Comparison of ENCODE assay signal across 8 cellular contexts in the genomic region with DNA sequence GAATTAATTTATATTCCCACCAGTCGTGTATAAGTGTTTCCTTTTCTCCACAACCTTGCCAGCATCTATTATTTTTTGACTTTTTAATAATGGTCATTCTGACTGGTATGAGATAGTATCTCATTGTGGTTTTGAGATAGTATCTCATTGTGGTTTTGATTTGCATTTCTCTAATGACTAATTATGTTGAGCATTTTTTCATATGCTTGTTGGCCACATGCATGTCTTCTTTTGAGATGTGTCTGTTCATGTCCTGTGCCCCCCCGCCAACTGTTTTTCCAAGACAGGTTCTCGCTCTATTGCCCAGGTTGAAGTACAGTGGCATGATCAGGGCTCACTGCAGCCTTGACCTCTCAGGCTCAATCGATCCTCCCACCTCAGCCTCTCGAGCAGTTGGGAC. TPM values are rescaled to one million over a fixed set of nuclear protein-coding genes. Genes with fewer than 3 reads are reported as not detected.
A peak's percentile ranks its signal among the peaks of the same experiment; 100 is the strongest.
DNase-seq lines count a peak whose midpoint lies in the region; ATAC-seq, FAIRE-seq and TF ChIP-seq lines count a peak whose summit lies in the region.
"Not testable (repeated sequence)": the region's sequence is repeated elsewhere in the genome, so short reads cannot be mapped to it uniquely, and the experiment has no call there.

No MANE protein-coding gene starts in this region.

- in situ Hi-C loops in Caki2 (cut with HindIII; ENCODE audit: low pct_unique_long_range_greater_than_20kb, low sequenced_read_pairs); GM12878 (cut with MboI): not testable (repeated sequence)

- H3K4me3 Mint-ChIP-seq in activated T-cell treated with anti-CD3 and anti-CD28 coated beads, Interleukin-2, amount 50 U/mL, for 24 hours, result not testable (repeated sequence)

- peak overlapping the region; percentile 18 for H3K27ac Mint-ChIP-seq in activated T-cell treated with anti-CD3 and anti-CD28 coated beads, Interleukin-2, amount 50 U/mL, for 24 hours

- not testable (repeated sequence) for H3K36me3 ChIP-seq in GM12878 (ENCODE audit: control insufficient read depth in 2 of 2, insufficient read depth in 2 of 2, low read length in 1 of 2)

- WGBS in GM12878 (ENCODE audit: insufficient coverage, insufficient replicate concordance, low lambda C conversion rate, missing lambda C conversion rate), result 12% methylated on average over 5 of the region's 5 CpGs

- TF ChIP-seq RAD21 in GM12878 (IDR thresholded peaks at IDR 0.05; ENCODE audit: insufficient read depth, low read depth, low read length), result not testable (repeated sequence)

- peak overlapping the region; percentile 18 for H3K27ac ChIP-seq in RWPE1
- H3K27ac ChIP-seq in GM12878 (ENCODE audit: control insufficient read depth, insufficient read depth), result not testable (repeated sequence)

- H3K79me2 ChIP-seq in GM12878 (ENCODE audit: control insufficient read depth, insufficient read depth, low read length), result not testable (repeated sequence)

- H3K4me1 ChIP-seq in GM12878 (ENCODE audit: control insufficient read depth, insufficient read depth, low read length), result not testable (repeated sequence)

- not testable (repeated sequence) for H3K27me3 ChIP-seq in GM12878 (replicated peaks in 1 of 2; ENCODE audit: control insufficient read depth in 2 of 2, insufficient read depth in 2 of 2, low read length in 1 of 2)

- POLR2A ChIA-PET in RWPE1 (lab: Yijun Ruan, JAX; ENCODE audit: low non-redundant PET); GM12878 (lab: Charles Lee): not testable (repeated sequence)

- H3K4me2 ChIP-seq in GM12878 (ENCODE audit: control insufficient read depth, insufficient read depth), result peak overlapping the region; percentile 38; the same call in 1 of the 2 replicates

- H4K20me1 ChIP-seq in GM12878 (ENCODE audit: control insufficient read depth, insufficient read depth), result not testable (repeated sequence)

- H3K9me3 ChIP-seq in GM12878 (replicated peaks; ENCODE audit: control insufficient read depth, insufficient read depth, low read length), result not testable (repeated sequence)

- H3K9ac ChIP-seq in GM12878 (ENCODE audit: control insufficient read depth, insufficient read depth, low read length), result not testable (repeated sequence)

- not testable (repeated sequence) for TF ChIP-seq EP300 in GM12878 (IDR thresholded peaks at IDR 0.05; ENCODE audit: borderline replicate concordance in 1 of 2, control insufficient read depth in 1 of 2, low read depth in 2 of 2, low read length in 2 of 2)

- not testable (repeated sequence) for H2AFZ ChIP-seq in GM12878 (ENCODE audit: control insufficient read depth, low read depth, low read length)

- not testable (repeated sequence) for H3K4me3 ChIP-seq in GM12878; fibroblast of villous mesenchyme (ENCODE audit: low read depth, low read length)

- not testable (repeated sequence) for TF ChIP-seq POLR2A in GM12891 (IDR thresholded peaks at IDR 0.05; ENCODE audit: low read depth, low read length); GM12878 (IDR thresholded peaks at IDR 0.05; ENCODE audit: low read depth, low read length)

- FAIRE-seq in GM12891 (lab: Jason Lieb, UNC), result peak; percentile 70
- FAIRE-seq in GM12878 (lab: Jason Lieb, UNC), result peak; percentile 66

- TF ChIP-seq CTCF in RWPE1 (conservative IDR thresholded peaks at IDR 0.05; ENCODE audit: low read depth); GM12878 (IDR thresholded peaks at IDR 0.05 in 2 of 3, conservative IDR thresholded peaks at IDR 0.05 in 1 of 3; ENCODE audit: control insufficient read depth in 2 of 3, extremely low read depth in 1 of 3, insufficient read depth in 1 of 3, low read depth in 3 of 3, low read length in 3 of 3); fibroblast of villous mesenchyme (IDR thresholded peaks at IDR 0.05; ENCODE audit: insufficient read depth, low read depth, low read length): not testable (repeated sequence)

- peak; percentile 29 for DNase-seq in Caki2 (ENCODE audit: low read depth)
- not testable (repeated sequence) for DNase-seq in GM12891 (ENCODE audit: insufficient read length, low spot score); RWPE1 (ENCODE audit: low spot score); activated T-cell treated with anti-CD3 and anti-CD28 coated beads, Interleukin-2, amount 50 U/mL, for 24 hours; GM12878 (ENCODE audit: low read depth, low spot score)
- peak; percentile 29 for DNase-seq in LHCN-M2 (ENCODE audit: low read depth)
- peak; percentile 25 for DNase-seq in fibroblast of villous mesenchyme (ENCODE audit: low read depth)
- DNase-seq in stimulated activated CD4-positive, alpha-beta T cell treated with anti-CD3 and anti-CD28 coated beads, Interleukin-15, amount 100 ng/mL, for 24 hours, result peak; percentile 20

- H3K9me3 Mint-ChIP-seq in activated T-cell treated with anti-CD3 and anti-CD28 coated beads, Interleukin-2, amount 50 U/mL, for 24 hours, result not testable (repeated sequence)

- peak; percentile 82 for ATAC-seq in GM12878

- not testable (repeated sequence) for BruUV-seq in GM12878 (replicated peaks; lab: Mats Ljungman, UMichigan)

- intact Hi-C loops in GM12878 (cut with micrococcal nuclease; ENCODE audit: unreplicated experiment), result not testable (repeated sequence)

- SMC1A ChIA-PET in GM12878 (lab: Charles Lee; ENCODE audit: uncharacterized antibody, unreplicated experiment), result interaction anchor here (0.9 kb wide), 1 partner anchor 93 kb away, joined by 3 read pairs; no protein-coding TSS in a partner anchor

- peaks cover 13% of the 10 kb centered on the region for H3K4me1 Mint-ChIP-seq in activated T-cell treated with anti-CD3 and anti-CD28 coated beads, Interleukin-2, amount 50 U/mL, for 24 hours (ENCODE audit: low read depth)

- RAD21 ChIA-PET in GM12878 (lab: Charles Lee; ENCODE audit: unreplicated experiment), result not testable (repeated sequence)

- CTCF ChIA-PET in RWPE1 (lab: Yijun Ruan, JAX); GM12878 (lab: Yijun Ruan, JAX): not testable (repeated sequence)

- not testable (repeated sequence) for H3K36me3 Mint-ChIP-seq in activated T-cell treated with anti-CD3 and anti-CD28 coated beads, Interleukin-2, amount 50 U/mL, for 24 hours (ENCODE audit: low read depth)

- not testable (repeated sequence) for H3K27me3 Mint-ChIP-seq in activated T-cell treated with anti-CD3 and anti-CD28 coated beads, Interleukin-2, amount 50 U/mL, for 24 hours

TF ChIP-seq in GM12891, 5 proteins besides CTCF, POLR2A, EP300 and RAD21:
- TF ChIP-seq POU2F2 (IDR thresholded peaks at IDR 0.05; ENCODE audit: low read depth, low read length), result peak; percentile 50; the same call in 1 of the 2 replicates

TF ChIP-seq in GM12878, 131 proteins besides CTCF, POLR2A, EP300 and RAD21 (continues in another document):
- TF ChIP-seq DPF2 (IDR thresholded peaks at IDR 0.05), result peak; percentile 51; the same call in 1 of the 2 replicates

RNA-seq across cellular contexts. Expression of a gene that starts 15.1 kb away (rescaled TPM):
- total RNA-seq in Caki2 (2014; rRNA removed; shearing (Covaris generic); ENCODE audit: low replicate concordance), result 26.0 and 33.8 TPM in 2 replicates
- polyA plus RNA-seq in GM12891 (2012; ENCODE audit: low read depth, missing spikeins), result 13.6 TPM
- total RNA-seq in LHCN-M2 (2014; rRNA removed) (23.0 and 23.8 TPM in 2 replicates), GM12878 (2014; rRNA removed) (19.8 and 21.0 TPM in 2 replicates), GM12878 (2014; rRNA removed; fragmentation: Illumina TruSeq; extraction: Trizol) (24.6 and 26.2 TPM in 2 replicates), GM12878 (2021) (19.7 and 22.0 TPM in 2 replicates), fibroblast of villous mesenchyme (10.0 and 13.0 TPM in 2 replicates)
- polyA plus RNA-seq in LHCN-M2 (2012), result 22.9 TPM
- 61.6 and 70.1 TPM in 2 replicates for total RNA-seq in GM12878 (2013; cell fraction: nucleolus; rRNA removed)
- 16.2 TPM for polyA plus RNA-seq in GM12878 (2011; ENCODE audit: low read depth)
- polyA plus RNA-seq in GM12878 (2011; rRNA removed) (88.2 and 103 TPM in 2 replicates), GM12878 (2014; fragmentation: Illumina TruSeq; extraction: Trizol) (44.4 and 78.5 TPM in 2 replicates), GM12878 (2014; fragmentation: Nextera tagmentation; extraction: Ambion mirVana) (1 to 10 TPM; 4.1 to 6.3 TPM), GM12878 (2014; rRNA removed) (19.4 and 25.4 TPM in 2 replicates), GM12878 (2016; fragmentation: Nextera tagmentation; extraction: Ambion mirVana) (10 to 100 TPM; 31.1 to 34.3 TPM)
- 55.8 and 68.5 TPM in 2 replicates for polyA plus RNA-seq in GM12878 (2011; cell fraction: cytosol; rRNA removed)
- polyA plus RNA-seq in GM12878 (2011; cell fraction: nucleus; rRNA removed), result 29.8 and 31.1 TPM in 2 replicates
- polyA plus RNA-seq in GM12878 (2012), result 19.1 and 20.3 TPM in 2 replicates
- 63.0 and 92.7 TPM in 2 replicates for polyA minus RNA-seq in GM12878 (2011; rRNA and poly(A)+ RNA removed)
- 10.4 and 10.5 TPM in 2 replicates for polyA minus RNA-seq in GM12878 (2011; cell fraction: cytosol; rRNA and poly(A)+ RNA removed)
- polyA minus RNA-seq in GM12878 (2011; cell fraction: nucleus; rRNA and poly(A)+ RNA removed), result 18.4 and 24.7 TPM in 2 replicates

RNA-seq across cellular contexts. Expression of a gene that starts 42.3 kb away (rescaled TPM):
- total RNA-seq in Caki2 (2014; rRNA removed; shearing (Covaris generic); ENCODE audit: low replicate concordance), result 0.20 and 0.84 TPM in 2 replicates
- polyA plus RNA-seq in GM12891 (2012; ENCODE audit: low read depth, missing spikeins), result 7.6 TPM
- total RNA-seq in LHCN-M2 (2014; rRNA removed) (2.2 and 3.9 TPM in 2 replicates), GM12878 (2014; rRNA removed) (3.4 and 3.7 TPM in 2 replicates), GM12878 (2014; rRNA removed; fragmentation: Illumina TruSeq; extraction: Trizol) (3.1 and 3.2 TPM in 2 replicates), GM12878 (2021) (13.0 and 13.5 TPM in 2 replicates), fibroblast of villous mesenchyme (4.2 and 4.3 TPM in 2 replicates)
- 23.2 TPM for polyA plus RNA-seq in LHCN-M2 (2012)
- total RNA-seq in GM12878 (2013; cell fraction: nucleolus; rRNA removed), result 16.3 and 19.6 TPM in 2 replicates
- 9.2 TPM for polyA plus RNA-seq in GM12878 (2011; ENCODE audit: low read depth)
- polyA plus RNA-seq in GM12878 (2011; rRNA removed) (4.1 and 5.8 TPM in 2 replicates), GM12878 (2014; fragmentation: Illumina TruSeq; extraction: Trizol) (16.0 and 18.5 TPM in 2 replicates), GM12878 (2014; fragmentation: Nextera tagmentation; extraction: Ambion mirVana) (1 to 10 TPM; 2.8 to 3.7 TPM), GM12878 (2014; rRNA removed) (8.5 and 10.1 TPM in 2 replicates), GM12878 (2016; fragmentation: Nextera tagmentation; extraction: Ambion mirVana) (1 to 10 TPM; 2.8 to 4.2 TPM)
- polyA plus RNA-seq in GM12878 (2011; cell fraction: cytosol; rRNA removed), result 4.6 and 8.0 TPM in 2 replicates
- polyA plus RNA-seq in GM12878 (2011; cell fraction: nucleus; rRNA removed), result 10.0 and 14.8 TPM in 2 replicates
- polyA plus RNA-seq in GM12878 (2012), result 9.7 and 14.9 TPM in 2 replicates
- polyA minus RNA-seq in GM12878 (2011; rRNA and poly(A)+ RNA removed), result 3.6 and 4.7 TPM in 2 replicates
- polyA minus RNA-seq in GM12878 (2011; cell fraction: cytosol; rRNA and poly(A)+ RNA removed), result 2.4 and 3.3 TPM in 2 replicates
- 5.7 and 6.4 TPM in 2 replicates for polyA minus RNA-seq in GM12878 (2011; cell fraction: nucleus; rRNA and poly(A)+ RNA removed)
